Comparison of ENCODE assay signal across 8 cellular contexts in the genomic region with DNA sequence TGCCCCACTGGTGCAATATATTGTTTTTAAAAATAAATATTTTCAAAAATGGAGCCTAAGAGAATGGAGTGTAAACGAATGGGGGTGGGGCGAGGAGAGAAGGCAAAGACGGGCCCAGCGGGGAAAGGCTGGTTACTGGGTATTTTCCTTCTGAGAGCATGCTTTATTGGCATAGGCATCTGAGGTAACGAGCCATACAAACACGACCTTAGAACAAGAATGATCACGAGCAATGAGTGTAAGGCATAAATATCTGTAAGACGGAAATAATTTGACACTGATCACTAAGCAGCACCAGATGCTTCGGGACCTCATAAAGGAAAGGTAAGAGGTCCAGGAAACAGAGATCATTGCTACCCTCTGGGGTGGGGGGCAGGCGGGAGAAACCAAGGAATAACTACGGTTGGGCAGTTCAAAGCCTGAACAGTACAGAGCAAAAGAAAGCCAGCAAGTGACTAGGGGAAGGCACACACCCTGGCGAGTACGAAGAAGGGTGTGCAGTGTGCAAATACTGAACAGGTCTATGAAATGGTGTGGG. TPM values are rescaled to one million over a fixed set of nuclear protein-coding genes. Genes with fewer than 3 reads are reported as not detected.
A peak's percentile ranks its signal among the peaks of the same experiment; 100 is the strongest.
DNase-seq lines count a peak whose midpoint lies in the region; ATAC-seq, FAIRE-seq and TF ChIP-seq lines count a peak whose summit lies in the region.

No MANE protein-coding gene starts in this region.

- H3K4me3 Mint-ChIP-seq in CD8-positive, alpha-beta memory T cell: no peak overlapping the region
- H3K4me3 Mint-ChIP-seq in HFFc6: no peak overlapping the region

- H3K27me3 ChIP-seq in CD8-positive, alpha-beta memory T cell (ENCODE audit: insufficient read depth, low read length, poor library complexity, severe bottlenecking): no peaks in the 10 kb centered on the region
- no peaks in the 10 kb centered on the region for H3K27me3 ChIP-seq in lung (ENCODE audit: control insufficient read depth, insufficient read depth)
- no peaks in the 10 kb centered on the region for H3K27me3 ChIP-seq in uterus

- CTCF ChIA-PET in CD8-positive, alpha-beta memory T cell (lab: Charles Lee): interaction anchor here (2.3 to 12.8 kb wide), 3 partner anchors 10 to 150 kb away, joined by 8 to 254 read pairs (median 23); no protein-coding TSS in a partner anchor

- 1 to 2% methylated on average over 13 of the region's 13 CpGs for WGBS in lung, 2 donors

- H3K4me1 Mint-ChIP-seq in CD8-positive, alpha-beta memory T cell: peaks cover 29 to 44% (median 43%) of the 10 kb centered on the region in 3 donors
- peaks cover 33% of the 10 kb centered on the region for H3K4me1 Mint-ChIP-seq in HFFc6 (ENCODE audit: low read depth)

- peaks cover 0 to 13% (median 2%) of the 10 kb centered on the region in 3 donors for H3K36me3 Mint-ChIP-seq in CD8-positive, alpha-beta memory T cell
- peaks cover 5% of the 10 kb centered on the region for H3K36me3 Mint-ChIP-seq in HFFc6 (ENCODE audit: low read depth)

- intact Hi-C loops in uterus (cut with DNase I; ENCODE audit: low total_unique reads): no loop called here

- peaks cover 39% of the 10 kb centered on the region for H3K4me1 ChIP-seq in CD8-positive, alpha-beta memory T cell (ENCODE audit: insufficient read depth, low read length)
- H3K4me1 ChIP-seq in lung (ENCODE audit: control insufficient read depth in 2 of 2, insufficient read depth in 2 of 2, low read length in 2 of 2): peaks cover 0 to 9% of the 10 kb centered on the region in 2 donors
- H3K4me1 ChIP-seq in uterus: no peaks in the 10 kb centered on the region

- peak in 1 of 5 donors; percentile 2 for DNase-seq in CD8-positive, alpha-beta memory T cell
- DNase-seq in HFFc6 (peak; percentile 38), RCC 7860 (ENCODE audit: low spot score) (peak; percentile 49), dedifferentiated amniotic fluid mesenchymal stem cell (ENCODE audit: extremely low spot score) (peak; percentile 17), lung (ENCODE audit: low spot score) (peak; percentile 29), uterus (peak in 1 of 2 donors; percentile 20), NCI-H226 (no peak)

- H3K27ac Mint-ChIP-seq in CD8-positive, alpha-beta memory T cell: peak overlapping the region in 1 of 8 donors; percentile 27
- no peak overlapping the region for H3K27ac Mint-ChIP-seq in HFFc6

- no peaks in the 10 kb centered on the region for H3K27me3 Mint-ChIP-seq in CD8-positive, alpha-beta memory T cell
- H3K27me3 Mint-ChIP-seq in HFFc6 (ENCODE audit: insufficient read depth): no peaks in the 10 kb centered on the region

- ATAC-seq in lung (ENCODE audit: insufficient read depth, low FRiP score): peak; percentile 5
- no peak for ATAC-seq in HG02938 (IDR thresholded peaks at IDR 0.05; ENCODE audit: unreplicated experiment)

- H3K9me3 ChIP-seq in CD8-positive, alpha-beta memory T cell (ENCODE audit: low read length): no peaks in the 10 kb centered on the region
- H3K9me3 ChIP-seq in lung (ENCODE audit: control insufficient read depth in 2 of 2, insufficient read depth in 1 of 2, low read length in 1 of 2) (no peaks in the 10 kb centered on the region), uterus (no peaks in the 10 kb centered on the region)

- H3K9me3 Mint-ChIP-seq in CD8-positive, alpha-beta memory T cell: no peaks in the 10 kb centered on the region
- H3K9me3 Mint-ChIP-seq in HFFc6: no peaks in the 10 kb centered on the region

- H3K36me3 ChIP-seq in CD8-positive, alpha-beta memory T cell (ENCODE audit: insufficient read depth, low read length): no peaks in the 10 kb centered on the region
- H3K36me3 ChIP-seq in lung (ENCODE audit: control insufficient read depth in 2 of 2, insufficient read depth in 2 of 2, low read length in 2 of 2) (peaks cover 0 to 3% of the 10 kb centered on the region in 2 donors), uterus (no peaks in the 10 kb centered on the region)

- FAIRE-seq in RCC 7860 (lab: Jason Lieb, UNC): no peak

- TF ChIP-seq POLR2A in uterus (IDR thresholded peaks at IDR 0.05): no peak

- H3K4me3 ChIP-seq in CD8-positive, alpha-beta memory T cell (ENCODE audit: low read length): peak overlapping the region; percentile 73
- H3K4me3 ChIP-seq in lung (peak overlapping the region; percentile 78), uterus (peak overlapping the region; percentile 85 to 90)

- POLR2A ChIA-PET in CD8-positive, alpha-beta memory T cell (lab: Charles Lee): interaction anchor here (1.1 kb wide), 1 partner anchor 311 kb away, joined by 3 read pairs; no protein-coding TSS in a partner anchor

- TF ChIP-seq CTCF in HFFc6 (IDR thresholded peaks at IDR 0.05) (no peak), lung (IDR thresholded peaks at IDR 0.05; ENCODE audit: control extremely low read depth, extremely low read depth) (no peak), uterus (IDR thresholded peaks at IDR 0.05) (no peak)

- peak overlapping the region; percentile 56 for H3K27ac ChIP-seq in CD8-positive, alpha-beta memory T cell (ENCODE audit: low read depth, low read length)
- peak overlapping the region; percentile 94 to 95 for H3K27ac ChIP-seq in lung (ENCODE audit: low read depth in 1 of 2, low read length in 1 of 2)
- H3K27ac ChIP-seq in uterus: peak overlapping the region; percentile 83 to 85

RNA-seq across cellular contexts. Expression of gene SSH2, which starts 1.0 kb away (rescaled TPM):
- total RNA-seq in CD8-positive, alpha-beta memory T cell: 10 to 100 TPM; 28.1 to 32.1 TPM
- 35.9 TPM for polyA plus RNA-seq in CD8-positive, alpha-beta memory T cell
- 10 to 100 TPM; 22.2 to 27.0 (median 23.2) TPM for total RNA-seq in HFFc6 (2021; fragmentation: NEBNext Ultra II Directional; extraction: Animal tissue kit (Norgen Biotek cat#: 25700))
- 10 to 100 TPM; 44.5 to 69.4 TPM for total RNA-seq in lung
- polyA plus RNA-seq in lung: 10 to 100 TPM; 23.4 to 37.6 TPM
- 10 to 100 TPM in 2 of 4 donors, 1 to 10 TPM in 2; 6.9 to 36.9 (median 11.5) TPM for total RNA-seq in uterus

RNA-seq across cellular contexts. Expression of gene EFCAB5, which starts 12.4 kb away (rescaled TPM):
- total RNA-seq in CD8-positive, alpha-beta memory T cell: 1 to 10 TPM in 1 of 2 experiments, under 1 TPM in 1; 0.84 to 1.2 TPM
- polyA plus RNA-seq in CD8-positive, alpha-beta memory T cell: 0.58 TPM
- under 1 TPM; 0.27 to 0.94 (median 0.64) TPM for total RNA-seq in HFFc6 (2021; fragmentation: NEBNext Ultra II Directional; extraction: Animal tissue kit (Norgen Biotek cat#: 25700))
- total RNA-seq in lung (1 to 10 TPM in 1 of 2 donors, under 1 TPM in 1; 0.61 to 2.2 TPM), uterus (under 1 TPM in 2 of 4 donors, not detected in 2; 0.27 to 0.97 TPM)
- under 1 TPM; 0.09 to 0.24 TPM for polyA plus RNA-seq in lung
